In the genomic region with DNA sequence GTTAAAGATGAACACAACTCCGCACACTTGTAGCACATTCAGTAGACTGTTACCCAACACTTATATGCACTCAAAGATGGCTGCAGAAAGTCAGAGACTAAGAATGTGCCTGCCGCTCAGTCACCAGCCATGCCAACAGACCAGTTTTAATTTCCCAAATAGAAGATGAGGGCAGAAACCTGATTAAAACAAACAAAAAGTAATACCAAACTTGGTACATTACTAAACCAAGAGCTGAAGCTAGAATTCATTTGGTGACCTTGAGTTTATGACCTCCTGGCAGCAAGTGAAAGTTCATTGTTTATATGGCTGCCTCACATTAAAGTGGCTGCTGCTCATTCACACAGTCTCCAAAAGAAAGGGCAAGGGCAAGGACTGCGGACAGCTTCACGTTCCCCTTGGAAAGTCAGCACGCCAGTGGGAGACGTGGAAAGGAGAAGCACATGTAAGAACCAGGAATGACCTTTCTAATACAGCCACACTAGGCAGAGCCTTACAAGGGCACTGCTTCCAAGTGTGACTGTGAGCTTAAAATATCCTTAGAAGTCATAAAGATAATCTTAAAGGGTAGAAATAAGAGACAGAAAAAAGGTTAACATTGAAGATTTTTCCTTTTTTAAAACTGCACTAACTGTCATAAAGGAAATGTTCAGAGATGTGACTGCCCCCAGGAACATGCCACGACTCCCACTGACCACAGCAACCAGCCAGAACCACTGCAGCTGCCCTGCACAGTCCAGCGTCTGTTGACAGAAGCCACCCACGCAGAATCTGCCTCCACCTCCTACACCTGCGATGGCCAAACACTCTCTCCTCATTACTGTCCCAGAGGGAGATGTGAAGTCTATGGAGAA, we compare ENCODE assay signal across 11 cellular contexts.
A peak's percentile ranks its signal among the peaks of the same experiment; 100 is the strongest.
DNase-seq lines count a peak whose midpoint lies in the region; ATAC-seq, FAIRE-seq and TF ChIP-seq lines count a peak whose summit lies in the region.
"Had no signal": no experiment of that assay in that cellular context is flagged by ENCODE, and none has a peak within 500 bp of the region (broad histone marks: within the 10 kb centered on the region; RNA-seq: fewer than 3 reads in every experiment).

No MANE protein-coding gene starts in this region.

- H3K4me2 ChIP-seq in GM23248 (ENCODE audit: unreplicated experiment) (peak overlapping the region; percentile 33), K562 (ENCODE audit: insufficient read depth, low read length) (peak overlapping the region; percentile 62)
- H3K4me2 ChIP-seq: SK-N-SH had no signal

- H3K4me3 Mint-ChIP-seq in mesothelial cell of epicardium: no peak overlapping the region

- TF ChIP-seq POLR2A in K562 (conservative IDR thresholded peaks at IDR 0.05) (no peak), gastrocnemius medialis (IDR thresholded peaks at IDR 0.05) (no peak)

- H3K27me3 ChIP-seq in GM23248 (replicated peaks; ENCODE audit: insufficient read depth) (no peaks in the 10 kb centered on the region), K562 (ENCODE audit: control insufficient read depth in 2 of 2, insufficient read depth in 2 of 2, low read length in 2 of 2) (no peaks in the 10 kb centered on the region), gastrocnemius medialis (no peaks in the 10 kb centered on the region)

- H3K9me2 ChIP-seq in GM23248 (ENCODE audit: insufficient read depth): no peaks in the 10 kb centered on the region
- H3K9me2 ChIP-seq: SK-N-SH had no signal

- TF ChIP-seq CTCF in K562 (IDR thresholded peaks at IDR 0.05 in 2 of 3, conservative IDR thresholded peaks at IDR 0.05 in 1 of 3; ENCODE audit: insufficient read depth in 2 of 3, low read depth in 1 of 3, low read length in 3 of 3): no peak
- no peak for TF ChIP-seq CTCF in gastrocnemius medialis (IDR thresholded peaks at IDR 0.05 in 4 of 5, conservative IDR thresholded peaks at IDR 0.05 in 1 of 5)
- TF ChIP-seq CTCF in mesothelial cell of epicardium (IDR thresholded peaks at IDR 0.05; ENCODE audit: unreplicated experiment): no peak

- no peak overlapping the region for H3K27ac Mint-ChIP-seq in mesothelial cell of epicardium

- H3K9me1 ChIP-seq in K562 (ENCODE audit: control insufficient read depth, insufficient read depth, low read length): peaks cover 5% of the 10 kb centered on the region

- H3K4me1 Mint-ChIP-seq in mesothelial cell of epicardium: peaks cover 38% of the 10 kb centered on the region

- H3K4me3 ChIP-seq in GM23248: no peak overlapping the region
- H3K4me3 ChIP-seq in K562: no peak overlapping the region
- H3K4me3 ChIP-seq in gastrocnemius medialis: no peak overlapping the region

- H2AFZ ChIP-seq in GM23248 (no peak overlapping the region), K562 (ENCODE audit: low read depth, low read length) (no peak overlapping the region)

- no TSS peak for BruUV-seq in K562 (replicated peaks; lab: Mats Ljungman, UMichigan)

- H3K9me3 ChIP-seq in GM23248 (ENCODE audit: low read depth): no peaks in the 10 kb centered on the region
- H3K9me3 ChIP-seq in K562 (replicated peaks; ENCODE audit: control insufficient read depth, insufficient read depth, low read depth, low read length): no peaks in the 10 kb centered on the region
- H3K9me3 ChIP-seq in gastrocnemius medialis: no peaks in the 10 kb centered on the region
- H3K9me3 ChIP-seq: SK-N-SH had no signal

- no peaks in the 10 kb centered on the region for H3K9me3 Mint-ChIP-seq in mesothelial cell of epicardium

- POLR2A ChIA-PET in K562 (lab: Yijun Ruan, JAX): interaction anchor here (1.4 to 1.7 kb wide), 2 partner anchors 9 to 19 kb away, joined by 6 to 7 read pairs; no protein-coding TSS in a partner anchor

- H3K36me3 ChIP-seq in GM23248 (ENCODE audit: low read depth) (no peaks in the 10 kb centered on the region), K562 (ENCODE audit: control insufficient read depth, insufficient read depth, low read length) (peaks cover 8% of the 10 kb centered on the region; the same call in 2 of the 3 replicates), gastrocnemius medialis (no peaks in the 10 kb centered on the region)

- in situ Hi-C loops in GM23248 (cut with MboI): no loop called here
- in situ Hi-C loops in K562 (cut with MboI): no loop called here
- in situ Hi-C loops in gastrocnemius medialis (cut with MboI; ENCODE audit: low sequenced_read_pairs in 4 of 4): no loop called here

- TF ChIP-seq RAD21 in K562 (CRISPR knock-in tag; conservative IDR thresholded peaks at IDR 0.05 in 1 of 2, IDR thresholded peaks at IDR 0.05 in 1 of 2): no peak

- no peaks in the 10 kb centered on the region for H4K20me1 ChIP-seq in GM23248 (ENCODE audit: insufficient read depth)
- no peaks in the 10 kb centered on the region; the same call in 1 of the 2 replicates for H4K20me1 ChIP-seq in K562 (replicated peaks; ENCODE audit: control insufficient read depth, insufficient read depth, low read length)

- H3K27me3 Mint-ChIP-seq in mesothelial cell of epicardium (ENCODE audit: low read depth): no peaks in the 10 kb centered on the region

- H3K36me3 Mint-ChIP-seq in mesothelial cell of epicardium: peaks cover 16% of the 10 kb centered on the region

- FAIRE-seq in K562 (lab: Jason Lieb, UNC): peak; percentile 49

- intact Hi-C loops in K562 (cut with micrococcal nuclease) (no loop called here), gastrocnemius medialis (cut with DNase I; ENCODE audit: low total_unique reads) (no loop called here)

- H3K4me1 ChIP-seq in GM23248 (ENCODE audit: insufficient read depth) (peaks cover 40% of the 10 kb centered on the region), K562 (replicated peaks in 1 of 2; ENCODE audit: control insufficient read depth in 2 of 2, insufficient read depth in 2 of 2, low read length in 2 of 2) (peaks cover 13 to 45% of the 10 kb centered on the region in 2 experiments), gastrocnemius medialis (peaks cover 63 to 68% of the 10 kb centered on the region in 2 donors)

- H3K79me2 ChIP-seq in GM23248 (ENCODE audit: insufficient read depth) (peaks cover 100% of the 10 kb centered on the region), K562 (ENCODE audit: control insufficient read depth, insufficient read depth, low read length) (peaks cover 70% of the 10 kb centered on the region)

- peaks cover 42% of the 10 kb centered on the region for H3F3A ChIP-seq in GM23248 (ENCODE audit: insufficient read depth)

- peak overlapping the region; percentile 3; the same call in 1 of the 2 replicates for H3K27ac ChIP-seq in GM23248
- H3K27ac ChIP-seq in K562 (ENCODE audit: extremely low read depth, low read depth, low read length): peak overlapping the region; percentile 51; the same call in 1 of the 3 replicates
- peak overlapping the region; percentile 43 to 54 (median 50) for H3K27ac ChIP-seq in gastrocnemius medialis

- CTCF ChIA-PET in K562 (lab: Yijun Ruan, JAX; ENCODE audit: low intra/inter-chr PET ratio): no interaction called here

- no peak for TF ChIP-seq EP300 in K562 (IDR thresholded peaks at IDR 0.05; ENCODE audit: low read length)

- H3K9ac ChIP-seq in GM23248 (peak overlapping the region; percentile 15), K562 (ENCODE audit: insufficient read depth in 1 of 2, low read depth in 2 of 2, low read length in 2 of 2) (peak overlapping the region; percentile 19 to 84; a peak in 2 of 4 replicates)
- H3K9ac ChIP-seq: SK-N-SH had no signal

- DNase-seq in GM23248: peak; percentile 40
- DNase-seq in K562 (ENCODE audit: extremely low read depth in 1 of 4, low spot score in 3 of 4): peak; percentile 34 to 42 (median 37)
- peak; percentile 33 for DNase-seq in islet precursor cell
- no peak for DNase-seq in gastrocnemius medialis
- DNase-seq in NCI-H2227 treated with DMSO at 0.1 percent for 48 hours (lab: John Stamatoyannopoulos, UW): no peak
- no peak for DNase-seq in NCI-H226
- DNase-seq in mesothelial cell of epicardium (ENCODE audit: low spot score in 2 of 2, unreplicated experiment in 2 of 2): no peak
- DNase-seq in T-helper 9 cell: no peak
- DNase-seq: cortex of kidney, SK-N-SH had no signal

- WGBS in GM23248 (ENCODE audit: low coverage in 1 of 2, low lambda C conversion rate in 2 of 2, missing lambda C conversion rate in 2 of 2), 2 experiments: 53 to 56% methylated on average over 10 of the region's 10 CpGs
- WGBS in K562 (ENCODE audit: insufficient coverage, low coverage, missing lambda C conversion rate): 54% methylated on average over 10 of the region's 10 CpGs

- ATAC-seq in K562 (peak; percentile 77), gastrocnemius medialis (peak; percentile 24 to 65)
- ATAC-seq: HCT116 had no signal

TF ChIP-seq in K562, 482 proteins besides CTCF, POLR2A, EP300 and RAD21 (continues in another document):
- TF ChIP-seq KAT7 (CRISPR knock-in tag; IDR thresholded peaks at IDR 0.05; ENCODE audit: borderline replicate concordance): no peak
- TF ChIP-seq BRD9 (IDR thresholded peaks at IDR 0.05; ENCODE audit: low read depth, partially characterized antibody): no peak
- no peak for TF ChIP-seq ELF4 (CRISPR knock-in tag; IDR thresholded peaks at IDR 0.05)
- no peak for TF ChIP-seq SOX6 (IDR thresholded peaks at IDR 0.05)
- TF ChIP-seq NCOR1 (IDR thresholded peaks at IDR 0.05): no peak
- TF ChIP-seq CBFA2T3 (IDR thresholded peaks at IDR 0.05): peak; percentile 42
- TF ChIP-seq, protein P1, sequence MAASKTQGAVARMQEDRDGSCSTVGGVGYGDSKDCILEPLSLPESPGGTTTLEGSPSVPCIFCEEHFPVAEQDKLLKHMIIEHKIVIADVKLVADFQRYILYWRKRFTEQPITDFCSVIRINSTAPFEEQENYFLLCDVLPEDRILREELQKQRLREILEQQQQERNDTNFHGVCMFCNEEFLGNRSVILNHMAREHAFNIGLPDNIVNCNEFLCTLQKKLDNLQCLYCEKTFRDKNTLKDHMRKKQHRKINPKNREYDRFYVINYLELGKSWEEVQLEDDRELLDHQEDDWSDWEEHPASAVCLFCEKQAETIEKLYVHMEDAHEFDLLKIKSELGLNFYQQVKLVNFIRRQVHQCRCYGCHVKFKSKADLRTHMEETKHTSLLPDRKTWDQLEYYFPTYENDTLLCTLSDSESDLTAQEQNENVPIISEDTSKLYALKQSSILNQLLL (CRISPR knock-in tag; IDR thresholded peaks at IDR 0.05; ENCODE audit: borderline replicate concordance): no peak
- TF ChIP-seq NELFE (IDR thresholded peaks at IDR 0.05; ENCODE audit: insufficient read depth, insufficient read length): no peak
- TF ChIP-seq ILF3 (IDR thresholded peaks at IDR 0.05; ENCODE audit: borderline replicate concordance): no peak
- no peak for TF ChIP-seq BMI1 (IDR thresholded peaks at IDR 0.05; ENCODE audit: low read length)
- TF ChIP-seq TCF3 (CRISPR knock-in tag; IDR thresholded peaks at IDR 0.05): 0 out of 2 replicates have a peak, but pooled peaks have one; percentile 8
- TF ChIP-seq ZNF239 (CRISPR knock-in tag; IDR thresholded peaks at IDR 0.05): no peak

Comparison
In these comparisons a context has a peak if more than half of its experiments do, and no peak if none do; other contexts are left out.
1. DNase-seq: peak in GM23248 (single experiment), K562 (4 of 4) and islet precursor cell (single experiment); none in gastrocnemius medialis (0 of 2), NCI-H2227 treated with DMSO at 0.1 percent for 48 hours (single experiment), NCI-H226 (single experiment), mesothelial cell of epicardium (0 of 2) and T-helper 9 cell (single experiment).
2. Peak in every context shown above with its lines, with median percentiles within 50 percentile points of each other: H3K27ac ChIP-seq.